1 cellular context compared by ENCODE assay signal in the genomic region with DNA sequence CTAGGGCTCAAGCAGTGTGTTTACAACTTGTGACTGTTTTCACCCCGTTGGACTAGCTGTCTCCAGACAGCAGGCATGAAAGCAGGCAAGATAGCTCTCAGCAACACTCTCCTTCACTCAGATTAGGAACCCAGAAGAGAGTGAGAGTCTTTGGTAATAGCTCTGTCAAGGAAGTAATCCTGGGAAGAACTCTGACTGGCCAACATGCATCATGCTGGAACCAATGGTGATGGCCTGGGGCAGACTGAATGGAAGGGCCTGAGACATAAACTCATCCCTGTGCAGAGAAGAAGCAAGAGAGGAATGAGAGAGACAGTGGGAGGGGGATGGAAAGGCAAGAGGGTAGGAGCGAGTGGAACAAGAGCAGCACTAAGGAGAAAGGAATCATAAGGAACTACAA.
TF ChIP-seq lines count a peak whose summit lies in the region.

No MANE protein-coding gene starts in this region.

TF ChIP-seq in GM23338, 12 proteins besides CTCF, POLR2A, EP300 and RAD21 (continued from another document):
- TF ChIP-seq, protein P1, sequence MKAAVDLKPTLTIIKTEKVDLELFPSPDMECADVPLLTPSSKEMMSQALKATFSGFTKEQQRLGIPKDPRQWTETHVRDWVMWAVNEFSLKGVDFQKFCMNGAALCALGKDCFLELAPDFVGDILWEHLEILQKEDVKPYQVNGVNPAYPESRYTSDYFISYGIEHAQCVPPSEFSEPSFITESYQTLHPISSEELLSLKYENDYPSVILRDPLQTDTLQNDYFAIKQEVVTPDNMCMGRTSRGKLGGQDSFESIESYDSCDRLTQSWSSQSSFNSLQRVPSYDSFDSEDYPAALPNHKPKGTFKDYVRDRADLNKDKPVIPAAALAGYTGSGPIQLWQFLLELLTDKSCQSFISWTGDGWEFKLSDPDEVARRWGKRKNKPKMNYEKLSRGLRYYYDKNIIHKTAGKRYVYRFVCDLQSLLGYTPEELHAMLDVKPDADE (IDR thresholded peaks at IDR 0.05): no peak
- TF ChIP-seq CREB1 (CRISPR knock-in tag; IDR thresholded peaks at IDR 0.05; ENCODE audit: low read depth): no peak
- no peak for TF ChIP-seq ZNF114 (CRISPR knock-in tag; IDR thresholded peaks at IDR 0.05)
- TF ChIP-seq POLR2AphosphoS5 (IDR thresholded peaks at IDR 0.05; ENCODE audit: low read depth): no peak
- no peak for TF ChIP-seq EZH2phosphoT487 (IDR thresholded peaks at IDR 0.05; ENCODE audit: unreplicated experiment)
- TF ChIP-seq ZNF331 (CRISPR knock-in tag; IDR thresholded peaks at IDR 0.05; ENCODE audit: low read depth): no peak
- no peak for TF ChIP-seq JUNB (IDR thresholded peaks at IDR 0.05; ENCODE audit: unreplicated experiment)
- TF ChIP-seq, protein P2, sequence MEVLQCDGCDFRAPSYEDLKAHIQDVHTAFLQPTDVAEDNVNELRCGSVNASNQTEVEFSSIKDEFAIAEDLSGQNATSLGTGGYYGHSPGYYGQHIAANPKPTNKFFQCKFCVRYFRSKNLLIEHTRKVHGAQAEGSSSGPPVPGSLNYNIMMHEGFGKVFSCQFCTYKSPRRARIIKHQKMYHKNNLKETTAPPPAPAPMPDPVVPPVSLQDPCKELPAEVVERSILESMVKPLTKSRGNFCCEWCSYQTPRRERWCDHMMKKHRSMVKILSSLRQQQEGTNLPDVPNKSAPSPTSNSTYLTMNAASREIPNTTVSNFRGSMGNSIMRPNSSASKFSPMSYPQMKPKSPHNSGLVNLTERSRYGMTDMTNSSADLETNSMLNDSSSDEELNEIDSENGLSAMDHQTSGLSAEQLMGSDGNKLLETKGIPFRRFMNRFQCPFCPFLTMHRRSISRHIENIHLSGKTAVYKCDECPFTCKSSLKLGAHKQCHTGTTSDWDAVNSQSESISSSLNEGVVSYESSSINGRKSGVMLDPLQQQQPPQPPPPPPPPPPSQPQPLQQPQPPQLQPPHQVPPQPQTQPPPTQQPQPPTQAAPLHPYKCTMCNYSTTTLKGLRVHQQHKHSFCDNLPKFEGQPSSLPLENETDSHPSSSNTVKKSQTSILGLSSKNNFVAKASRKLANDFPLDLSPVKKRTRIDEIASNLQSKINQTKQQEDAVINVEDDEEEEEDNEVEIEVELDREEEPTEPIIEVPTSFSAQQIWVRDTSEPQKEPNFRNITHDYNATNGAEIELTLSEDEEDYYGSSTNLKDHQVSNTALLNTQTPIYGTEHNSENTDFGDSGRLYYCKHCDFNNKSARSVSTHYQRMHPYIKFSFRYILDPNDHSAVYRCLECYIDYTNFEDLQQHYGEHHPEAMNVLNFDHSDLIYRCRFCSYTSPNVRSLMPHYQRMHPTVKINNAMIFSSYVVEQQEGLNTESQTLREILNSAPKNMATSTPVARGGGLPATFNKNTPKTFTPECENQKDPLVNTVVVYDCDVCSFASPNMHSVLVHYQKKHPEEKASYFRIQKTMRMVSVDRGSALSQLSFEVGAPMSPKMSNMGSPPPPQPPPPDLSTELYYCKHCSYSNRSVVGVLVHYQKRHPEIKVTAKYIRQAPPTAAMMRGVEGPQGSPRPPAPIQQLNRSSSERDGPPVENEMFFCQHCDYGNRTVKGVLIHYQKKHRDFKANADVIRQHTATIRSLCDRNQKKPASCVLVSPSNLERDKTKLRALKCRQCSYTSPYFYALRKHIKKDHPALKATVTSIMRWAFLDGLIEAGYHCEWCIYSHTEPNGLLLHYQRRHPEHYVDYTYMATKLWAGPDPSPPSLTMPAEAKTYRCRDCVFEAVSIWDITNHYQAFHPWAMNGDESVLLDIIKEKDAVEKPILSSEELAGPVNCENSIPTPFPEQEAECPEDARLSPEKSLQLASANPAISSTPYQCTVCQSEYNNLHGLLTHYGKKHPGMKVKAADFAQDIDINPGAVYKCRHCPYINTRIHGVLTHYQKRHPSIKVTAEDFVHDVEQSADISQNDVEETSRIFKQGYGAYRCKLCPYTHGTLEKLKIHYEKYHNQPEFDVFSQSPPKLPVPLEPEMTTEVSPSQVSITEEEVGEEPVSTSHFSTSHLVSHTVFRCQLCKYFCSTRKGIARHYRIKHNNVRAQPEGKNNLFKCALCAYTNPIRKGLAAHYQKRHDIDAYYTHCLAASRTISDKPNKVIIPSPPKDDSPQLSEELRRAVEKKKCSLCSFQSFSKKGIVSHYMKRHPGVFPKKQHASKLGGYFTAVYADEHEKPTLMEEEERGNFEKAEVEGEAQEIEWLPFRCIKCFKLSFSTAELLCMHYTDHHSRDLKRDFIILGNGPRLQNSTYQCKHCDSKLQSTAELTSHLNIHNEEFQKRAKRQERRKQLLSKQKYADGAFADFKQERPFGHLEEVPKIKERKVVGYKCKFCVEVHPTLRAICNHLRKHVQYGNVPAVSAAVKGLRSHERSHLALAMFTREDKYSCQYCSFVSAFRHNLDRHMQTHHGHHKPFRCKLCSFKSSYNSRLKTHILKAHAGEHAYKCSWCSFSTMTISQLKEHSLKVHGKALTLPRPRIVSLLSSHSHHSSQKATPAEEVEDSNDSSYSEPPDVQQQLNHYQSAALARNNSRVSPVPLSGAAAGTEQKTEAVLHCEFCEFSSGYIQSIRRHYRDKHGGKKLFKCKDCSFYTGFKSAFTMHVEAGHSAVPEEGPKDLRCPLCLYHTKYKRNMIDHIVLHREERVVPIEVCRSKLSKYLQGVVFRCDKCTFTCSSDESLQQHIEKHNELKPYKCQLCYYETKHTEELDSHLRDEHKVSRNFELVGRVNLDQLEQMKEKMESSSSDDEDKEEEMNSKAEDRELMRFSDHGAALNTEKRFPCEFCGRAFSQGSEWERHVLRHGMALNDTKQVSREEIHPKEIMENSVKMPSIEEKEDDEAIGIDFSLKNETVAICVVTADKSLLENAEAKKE (CRISPR knock-in tag; IDR thresholded peaks at IDR 0.05): no peak
- TF ChIP-seq NANOG (IDR thresholded peaks at IDR 0.05; ENCODE audit: borderline replicate concordance): no peak
- TF ChIP-seq EZH2 (IDR thresholded peaks at IDR 0.05; ENCODE audit: low read depth, unreplicated experiment): no peak
- TF ChIP-seq, protein P3, sequence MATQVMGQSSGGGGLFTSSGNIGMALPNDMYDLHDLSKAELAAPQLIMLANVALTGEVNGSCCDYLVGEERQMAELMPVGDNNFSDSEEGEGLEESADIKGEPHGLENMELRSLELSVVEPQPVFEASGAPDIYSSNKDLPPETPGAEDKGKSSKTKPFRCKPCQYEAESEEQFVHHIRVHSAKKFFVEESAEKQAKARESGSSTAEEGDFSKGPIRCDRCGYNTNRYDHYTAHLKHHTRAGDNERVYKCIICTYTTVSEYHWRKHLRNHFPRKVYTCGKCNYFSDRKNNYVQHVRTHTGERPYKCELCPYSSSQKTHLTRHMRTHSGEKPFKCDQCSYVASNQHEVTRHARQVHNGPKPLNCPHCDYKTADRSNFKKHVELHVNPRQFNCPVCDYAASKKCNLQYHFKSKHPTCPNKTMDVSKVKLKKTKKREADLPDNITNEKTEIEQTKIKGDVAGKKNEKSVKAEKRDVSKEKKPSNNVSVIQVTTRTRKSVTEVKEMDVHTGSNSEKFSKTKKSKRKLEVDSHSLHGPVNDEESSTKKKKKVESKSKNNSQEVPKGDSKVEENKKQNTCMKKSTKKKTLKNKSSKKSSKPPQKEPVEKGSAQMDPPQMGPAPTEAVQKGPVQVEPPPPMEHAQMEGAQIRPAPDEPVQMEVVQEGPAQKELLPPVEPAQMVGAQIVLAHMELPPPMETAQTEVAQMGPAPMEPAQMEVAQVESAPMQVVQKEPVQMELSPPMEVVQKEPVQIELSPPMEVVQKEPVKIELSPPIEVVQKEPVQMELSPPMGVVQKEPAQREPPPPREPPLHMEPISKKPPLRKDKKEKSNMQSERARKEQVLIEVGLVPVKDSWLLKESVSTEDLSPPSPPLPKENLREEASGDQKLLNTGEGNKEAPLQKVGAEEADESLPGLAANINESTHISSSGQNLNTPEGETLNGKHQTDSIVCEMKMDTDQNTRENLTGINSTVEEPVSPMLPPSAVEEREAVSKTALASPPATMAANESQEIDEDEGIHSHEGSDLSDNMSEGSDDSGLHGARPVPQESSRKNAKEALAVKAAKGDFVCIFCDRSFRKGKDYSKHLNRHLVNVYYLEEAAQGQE (IDR thresholded peaks at IDR 0.05; ENCODE audit: unreplicated experiment): no peak
